In the genomic region with DNA sequence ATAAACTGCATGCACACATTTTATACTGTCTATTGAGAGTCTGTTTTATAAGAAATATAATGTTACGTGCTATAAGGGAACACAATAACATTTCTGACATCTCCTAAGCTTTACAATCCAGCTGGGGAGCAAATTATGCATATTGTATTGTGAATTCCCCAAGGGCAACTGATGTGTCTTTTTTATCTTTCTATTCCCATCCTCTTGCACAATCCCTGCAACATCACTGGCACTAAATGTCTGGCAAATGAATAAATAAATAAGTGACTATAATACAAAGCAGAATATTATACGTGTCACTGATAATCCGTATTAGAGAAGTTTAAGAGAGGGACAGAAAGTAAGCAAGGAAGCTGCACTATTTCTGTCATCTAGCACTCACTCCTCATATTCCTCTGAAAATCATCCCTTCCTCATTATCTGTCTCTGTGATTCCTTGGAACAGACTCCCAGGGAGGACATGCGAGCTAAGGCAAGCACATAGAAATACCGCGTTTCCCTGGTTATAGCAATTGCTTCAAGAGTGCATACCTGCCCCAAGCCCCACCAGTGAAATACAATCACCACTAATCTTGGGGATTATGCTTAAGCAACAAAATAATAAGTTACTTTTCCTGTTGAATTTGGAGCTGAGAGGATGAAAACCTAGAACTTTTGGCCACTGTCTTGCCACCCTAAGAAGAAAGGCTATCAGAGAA, we compare ENCODE assay signal across 12 cellular contexts.
DNase-seq lines count a peak whose midpoint lies in the region; ATAC-seq, FAIRE-seq and TF ChIP-seq lines count a peak whose summit lies in the region.
"Had no signal": no experiment of that assay in that cellular context is flagged by ENCODE, and none has a peak within 500 bp of the region (broad histone marks: within the 10 kb centered on the region; RNA-seq: fewer than 3 reads in every experiment).

No MANE protein-coding gene starts in this region.

- H4K8ac ChIP-seq in H9 (replicated peaks; ENCODE audit: insufficient read length, low read depth, low read length) = no peak overlapping the region

- no peaks in the 10 kb centered on the region for H3K36me3 Mint-ChIP-seq in H9 (ENCODE audit: insufficient read depth in 1 of 3, low read depth in 3 of 3)
- no peaks in the 10 kb centered on the region for H3K36me3 Mint-ChIP-seq in brain
- H3K36me3 Mint-ChIP-seq in CD8-positive, alpha-beta T cell = peaks cover 9% of the 10 kb centered on the region

- H3K79me1 ChIP-seq in H9 (ENCODE audit: insufficient read depth, low read depth, low read length, poor library complexity, severe bottlenecking) = no peaks in the 10 kb centered on the region

- CTCF ChIA-PET in A549 (lab: Yijun Ruan, JAX) = no interaction called here
- CTCF ChIA-PET in CD8-positive, alpha-beta T cell (lab: Charles Lee) = interaction anchor here (1.2 kb wide), 1 partner anchor 10 kb away, joined by 3 read pairs; no protein-coding TSS in a partner anchor

- TF ChIP-seq RAD21 in A549 (conservative IDR thresholded peaks at IDR 0.05 in 1 of 2, IDR thresholded peaks at IDR 0.05 in 1 of 2) = no peak

- DNase-seq in A549 (ENCODE audit: low read depth in 1 of 2, low spot score in 1 of 2) (no peak), H9 (no peak), left lobe of liver (ENCODE audit: low spot score) (no peak), DMS153 treated with DMSO at 0.1 percent for 48 hours (lab: John Stamatoyannopoulos, UW; ENCODE audit: unreplicated experiment) (no peak), small intestine (no peak), NCI-H1105 treated with DMSO at 0.1 percent for 48 hours (lab: John Stamatoyannopoulos, UW) (no peak)
- DNase-seq in CD8-positive, alpha-beta T cell = no peak
- DNase-seq: CD4-positive, alpha-beta T cell; NCI-H1048 had no signal

- H3K14ac ChIP-seq in H9 (ENCODE audit: insufficient read depth, low read length) = no peak overlapping the region

- no peak overlapping the region for H2AFZ ChIP-seq in H9 (ENCODE audit: low read length)

- H3K4me1 Mint-ChIP-seq in H9 (peaks cover 14 to 16% of the 10 kb centered on the region in 2 experiments), brain (peaks cover 36% of the 10 kb centered on the region)
- H3K4me1 Mint-ChIP-seq in CD8-positive, alpha-beta T cell (ENCODE audit: low read depth) = no peaks in the 10 kb centered on the region

- WGBS in A549 (ENCODE audit: missing lambda C conversion rate) = 80% methylated on average over 6 of the region's 6 CpGs
- no CpG with 5 or more reads among the region's 6 CpGs for WGBS in H9 (ENCODE audit: extremely low coverage, insufficient read length, low lambda C conversion rate)
- WGBS in small intestine, 3 donors = 87 to 96% (median 95%) methylated on average over 6 of the region's 6 CpGs

- no peak overlapping the region for H3T11ph ChIP-seq in H9 (ENCODE audit: low read length)

- no peak overlapping the region for H3K18ac ChIP-seq in H9 (ENCODE audit: insufficient read length, low read depth, low read length)

- H2BK20ac ChIP-seq in H9 (ENCODE audit: low read depth, low read length, poor library complexity, severe bottlenecking) = no peak overlapping the region

- TF ChIP-seq POLR2A in A549 (IDR thresholded peaks at IDR 0.05; ENCODE audit: low read length) = no peak

- intact Hi-C loops in CD8-positive, alpha-beta T cell (cut with DNase I, micrococcal nuclease) = no loop called here

- H3K23me2 ChIP-seq in H9 (ENCODE audit: insufficient read length, low read depth, low read length, poor library complexity, severe bottlenecking) = no peaks in the 10 kb centered on the region

- no peak overlapping the region for H4K91ac ChIP-seq in H9 (ENCODE audit: insufficient read length, low read depth, low read length)

- H3K36me3 ChIP-seq in CD8-positive, alpha-beta T cell (ENCODE audit: insufficient read depth, low read length) = no peaks in the 10 kb centered on the region
- no peaks in the 10 kb centered on the region for H3K36me3 ChIP-seq in small intestine (ENCODE audit: control insufficient read depth in 2 of 2, insufficient read depth in 2 of 2, low read length in 2 of 2)
- H3K36me3 ChIP-seq: HAP-1 had no signal

- no peak overlapping the region for H2BK12ac ChIP-seq in H9 (ENCODE audit: insufficient read length, low read depth, low read length)

- H4K20me1 ChIP-seq in H9 (ENCODE audit: control insufficient read depth, insufficient read depth, insufficient read length) = no peaks in the 10 kb centered on the region

- peak overlapping the region in 2 of 3 experiments; percentile 6 to 12; a peak in 1 of 7 replicates for H3K27ac Mint-ChIP-seq in H9
- H3K27ac Mint-ChIP-seq in brain = peak overlapping the region in 3 of 5 experiments; percentile 39 to 71 (median 59)
- no peak overlapping the region for H3K27ac Mint-ChIP-seq in CD8-positive, alpha-beta T cell
- H3K27ac Mint-ChIP-seq: CD4-positive, alpha-beta T cell had no signal

- TF ChIP-seq EP300 in A549 (IDR thresholded peaks at IDR 0.05) = no peak

- no peak overlapping the region for H2BK120ac ChIP-seq in H9 (ENCODE audit: low read depth, low read length, poor library complexity, severe bottlenecking)

- POLR2A ChIA-PET in A549 (lab: Yijun Ruan, JAX) = no interaction called here
- POLR2A ChIA-PET in CD8-positive, alpha-beta T cell (lab: Charles Lee) = no interaction called here

- H2BK5ac ChIP-seq in H9 (ENCODE audit: insufficient read length, low read length) = no peak overlapping the region

- ATAC-seq in A549 (no peak), left lobe of liver (peak; percentile 29)
- ATAC-seq in CD8-positive, alpha-beta T cell = no peak

- H3K27ac ChIP-seq in A549 = peak overlapping the region in 1 of 2 experiments; percentile 16; a peak in 1 of 6 replicates
- H3K27ac ChIP-seq in H9 (ENCODE audit: insufficient read length, low read depth, low read length) = no peak overlapping the region
- H3K27ac ChIP-seq in CD8-positive, alpha-beta T cell (ENCODE audit: low read depth, low read length) = no peak overlapping the region
- no peak overlapping the region for H3K27ac ChIP-seq in small intestine (ENCODE audit: low read depth in 1 of 2, low read length in 1 of 2)

- H4K5ac ChIP-seq in H9 (ENCODE audit: insufficient read length, low read depth, low read length) = no peak overlapping the region

- H3K4me2 ChIP-seq in A549 = peak overlapping the region; percentile 9; the same call in 1 of the 3 replicates
- no peak overlapping the region for H3K4me2 ChIP-seq in H9 (ENCODE audit: insufficient read depth, insufficient read length, low read length)

- no peak for TF ChIP-seq CTCF in A549 (IDR thresholded peaks at IDR 0.05)
- TF ChIP-seq CTCF in H9 (conservative IDR thresholded peaks at IDR 0.05) = no peak
- TF ChIP-seq CTCF in brain (conservative IDR thresholded peaks at IDR 0.05) = no peak
- TF ChIP-seq CTCF in CD8-positive, alpha-beta T cell (IDR thresholded peaks at IDR 0.05) = no peak

- H3K27me3 ChIP-seq in H9 (ENCODE audit: insufficient read depth, low read length) (no peaks in the 10 kb centered on the region), small intestine (ENCODE audit: control insufficient read depth in 2 of 2, insufficient read depth in 2 of 2, low read length in 2 of 2) (no peaks in the 10 kb centered on the region)
- no peaks in the 10 kb centered on the region for H3K27me3 ChIP-seq in CD8-positive, alpha-beta T cell (ENCODE audit: insufficient read depth, low read length)

- no peak overlapping the region for H2AK5ac ChIP-seq in H9 (ENCODE audit: insufficient read length, low read length)

- H3K4me3 Mint-ChIP-seq in H9 (no peak overlapping the region), brain (no peak overlapping the region)
- no peak overlapping the region for H3K4me3 Mint-ChIP-seq in CD8-positive, alpha-beta T cell
- H3K4me3 Mint-ChIP-seq: CD4-positive, alpha-beta T cell had no signal

- no peak overlapping the region for H3K56ac ChIP-seq in H9 (ENCODE audit: insufficient read length, low read depth, low read length)

- H3K27me3 Mint-ChIP-seq in H9 (ENCODE audit: low read depth) (no peaks in the 10 kb centered on the region), brain (no peaks in the 10 kb centered on the region)
- no peaks in the 10 kb centered on the region for H3K27me3 Mint-ChIP-seq in CD8-positive, alpha-beta T cell (ENCODE audit: low read depth)
- H3K27me3 Mint-ChIP-seq: CD4-positive, alpha-beta T cell had no signal

- H3K9ac ChIP-seq in H9 (ENCODE audit: extremely low read depth, insufficient read length, low read length) = no peak overlapping the region

- H3K9me3 ChIP-seq in A549 = no peaks in the 10 kb centered on the region
- H3K9me3 ChIP-seq in H9 (ENCODE audit: control insufficient read depth, low read depth, low read length) = no peaks in the 10 kb centered on the region
- H3K9me3 ChIP-seq in CD8-positive, alpha-beta T cell (ENCODE audit: low read length) = no peaks in the 10 kb centered on the region
- no peaks in the 10 kb centered on the region for H3K9me3 ChIP-seq in small intestine (ENCODE audit: control insufficient read depth, low read depth)
- H3K9me3 ChIP-seq: HAP-1 had no signal

- FAIRE-seq in A549 (lab: Jason Lieb, UNC) = no peak
- no peak for FAIRE-seq in small intestine (lab: Jason Lieb, UNC)
- FAIRE-seq: A204.1 had no signal

- H3K4me1 ChIP-seq in A549 (peaks cover 45% of the 10 kb centered on the region), H9 (ENCODE audit: insufficient read depth, low read length) (no peaks in the 10 kb centered on the region), small intestine (ENCODE audit: control insufficient read depth in 2 of 2, insufficient read depth in 1 of 2, low read depth in 1 of 2, low read length in 1 of 2) (no peaks in the 10 kb centered on the region)
- H3K4me1 ChIP-seq in CD8-positive, alpha-beta T cell (ENCODE audit: insufficient read depth, low read length) = no peaks in the 10 kb centered on the region

- H3K9me3 Mint-ChIP-seq in H9 (no peaks in the 10 kb centered on the region), brain (peaks cover 0 to 3% (median 0%) of the 10 kb centered on the region in 5 experiments)
- H3K9me3 Mint-ChIP-seq in CD8-positive, alpha-beta T cell = no peaks in the 10 kb centered on the region
- H3K9me3 Mint-ChIP-seq: CD4-positive, alpha-beta T cell had no signal

- no peak overlapping the region for H3K4me3 ChIP-seq in A549
- H3K4me3 ChIP-seq in CD8-positive, alpha-beta T cell (ENCODE audit: low read depth, low read length) = no peak overlapping the region
- H3K4me3 ChIP-seq in small intestine (ENCODE audit: low read depth in 1 of 2, low read length in 2 of 2) = no peak overlapping the region
- H3K4me3 ChIP-seq: HAP-1 had no signal

- H2BK15ac ChIP-seq in H9 (ENCODE audit: low read depth, low read length) = no peak overlapping the region

- H3K23ac ChIP-seq in H9 (ENCODE audit: insufficient read length, low read depth, low read length) = no peak overlapping the region

- no peak overlapping the region for H3K4ac ChIP-seq in H9 (ENCODE audit: low read depth, low read length)

- no peaks in the 10 kb centered on the region for H3K79me2 ChIP-seq in H9 (ENCODE audit: insufficient read depth, low read length)

TF ChIP-seq in A549, 52 proteins besides CTCF, POLR2A, EP300 and RAD21:
- TF ChIP-seq NPAS2 (CRISPR knock-in tag; IDR thresholded peaks at IDR 0.05; ENCODE audit: borderline replicate concordance) (no peak), CEBPB (IDR thresholded peaks at IDR 0.05) (peak in 1 of 2 experiments; percentile 42; a peak in 1 of 4 replicates)
